9 cellular contexts compared by ENCODE assay signal in the genomic region with DNA sequence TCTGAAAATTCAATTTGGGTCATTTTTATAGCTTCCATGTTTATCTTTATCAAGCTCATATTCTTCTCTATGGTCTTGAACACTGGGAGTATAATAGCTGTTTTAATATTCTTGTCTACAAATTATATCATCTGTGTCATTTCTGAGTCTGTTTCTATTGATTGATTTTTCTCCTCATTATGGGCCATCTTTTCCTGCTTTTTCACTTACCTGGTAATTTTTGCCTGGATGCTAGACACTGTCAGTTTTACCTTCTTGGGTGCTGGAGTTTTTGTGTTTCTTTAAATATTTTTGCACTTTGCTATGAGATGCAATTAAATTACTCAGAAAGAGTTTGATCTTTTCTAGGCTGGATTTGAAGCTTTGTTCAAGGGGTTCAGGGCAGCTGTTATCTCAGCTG.
"Had no signal": no experiment of that assay in that cellular context is flagged by ENCODE, and none has a peak within 500 bp of the region (broad histone marks: within the 10 kb centered on the region; RNA-seq: fewer than 3 reads in every experiment).

No MANE protein-coding gene starts in this region.

- H3K27ac Mint-ChIP-seq: GM23338, H9, HFFc6 had no signal

- H3K4me3 Mint-ChIP-seq: GM23338, H9, HFFc6 had no signal

- H3K36me3 ChIP-seq: HAP-1 had no signal

- ATAC-seq: GM23338, HCT116 had no signal

- H3K9me3 ChIP-seq: HAP-1 had no signal

- DNase-seq: GM23248, GOT3, H7, H9, HCEC 1CT, HFFc6 had no signal

- H3K4me1 ChIP-seq: HAP-1 had no signal

- H3K27ac ChIP-seq: GM23248 had no signal

- H3K4me3 ChIP-seq: GM23248, GM23338, HAP-1 had no signal
